16 cellular contexts compared by ENCODE assay signal in the genomic region with DNA sequence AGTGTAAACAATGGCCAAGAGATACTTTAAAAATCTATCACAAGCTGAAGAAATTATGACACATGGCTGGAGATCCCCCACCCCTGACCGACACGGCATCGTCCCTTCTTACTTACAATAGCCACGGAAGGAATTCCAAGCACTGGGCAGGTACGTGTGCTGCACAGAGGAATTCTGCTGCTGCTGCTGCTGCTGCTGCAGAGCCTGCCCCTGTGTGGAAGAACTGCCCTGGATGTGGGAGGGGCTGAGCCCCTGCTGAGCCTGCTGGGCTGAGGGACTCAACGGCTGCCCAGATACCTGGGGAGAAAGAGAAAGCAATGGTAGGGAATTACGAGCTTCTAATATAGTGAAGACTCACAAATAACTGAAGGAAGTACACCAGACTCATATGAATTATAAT.
"Had no signal": no experiment of that assay in that cellular context is flagged by ENCODE, and none has a peak within 500 bp of the region (broad histone marks: within the 10 kb centered on the region; RNA-seq: fewer than 3 reads in every experiment).

No MANE protein-coding gene starts in this region.

- DNase-seq: activated B cell treated with CpG ODN at 0.5 μM for 24 hours; activated CD4-positive, alpha-beta T cell treated with anti-CD3 and anti-CD28 coated beads for 36 hours; activated CD4-positive, alpha-beta T cell treated with anti-CD3 and anti-CD28 coated beads, Interleukin-2, amount 50 U/mL, for 4 hours; activated CD8-positive, alpha-beta memory T cell treated with anti-CD3 and anti-CD28 coated beads for 24 hours; activated CD8-positive, alpha-beta memory T cell treated with anti-CD3 and anti-CD28 coated beads, Interleukin-2, amount 50 U/mL, for 4 hours; activated T-cell treated with anti-CD3 and anti-CD28 coated beads, Interleukin-2, amount 50 U/mL, for 24 hours; aorta; effector CD8-positive, alpha-beta T cell; foreskin melanocyte; left cardiac atrium; mesenchymal stem cell; mucosa of descending colon; spleen; stimulated activated CD4-positive, alpha-beta T cell treated with anti-CD3 and anti-CD28 coated beads, Interleukin-4, amount 100 ng/mL, for 1 hour; stimulated activated naive CD8-positive, alpha-beta T cell treated with anti-CD3 and anti-CD28 coated beads, Interleukin-15, Interleukin-2, amounts not matched to agents 100 U/mL and 50 U/mL, for 24 hours; T-helper 9 cell had no signal

- H3K4me3 ChIP-seq: mucosa of descending colon, spleen had no signal

- H3K27ac ChIP-seq: spleen had no signal

- H3K4me1 ChIP-seq: spleen had no signal

- H3K9me3 ChIP-seq: mucosa of descending colon, spleen had no signal

- H3K27me3 ChIP-seq: spleen had no signal
